Comparison of ENCODE assay signal across 29 cellular contexts in genomic region chr2:3248754-3249476, GRCh38.
"Had no signal": no experiment of that assay in that cellular context is flagged by ENCODE, and none has a peak within 500 bp of the region (broad histone marks: within the 10 kb centered on the region; RNA-seq: fewer than 3 reads in every experiment).

No MANE protein-coding gene starts in this region.

- H3K27me3 Mint-ChIP-seq: activated naive CD4-positive, alpha-beta T cell treated with anti-CD3 and anti-CD28 coated beads, Interleukin-2, amount 50 U/mL, for 24 hours had no signal

- DNase-seq: activated CD4-positive, alpha-beta T cell treated with anti-CD3 and anti-CD28 coated beads for 48 hours; activated CD4-positive, alpha-beta T cell treated with anti-CD3 and anti-CD28 coated beads, Interleukin-2, amount 50 U/mL, for 4 hours; activated CD4-positive, CD25-positive, alpha-beta regulatory T cell treated with anti-CD3 and anti-CD28 coated beads, Interleukin-2, amount 50 U/mL, for 72 hours; activated CD8-positive, alpha-beta memory T cell treated with anti-CD3 and anti-CD28 coated beads, Interleukin-2, amount 50 U/mL, for 48 hours; activated CD8-positive, alpha-beta T cell treated with anti-CD3 and anti-CD28 coated beads, Interleukin-2, amount 10 ng/mL, durations not matched to agents 7 days and 5 days; activated T-cell treated with anti-CD3 and anti-CD28 coated beads, Interleukin-2, amount 50 U/mL, for 1 hour; aorta; caudate nucleus; MV-4-11; NCI-H1092 treated with DMSO at 0.1 percent for 48 hours; NCI-H1417 treated with DMSO at 0.1 percent for 48 hours; NCI-H1694; NCI-H2029; NCI-H2107; NCI-H2171 treated with DMSO at 0.1 percent for 48 hours; NCI-H345; NCI-H510A; NCI-H526 treated with DMSO at 0.1 percent for 48 hours; NCI-H82; OCI-M1; RPMI8226; SJCRH30; SK-N-SH had no signal

- ATAC-seq: activated CD8-positive, alpha-beta T cell treated with anti-CD3 and anti-CD28 coated beads, Interleukin-2, amount 10 ng/mL, durations not matched to agents 7 days and 5 days; Panc1; Right ventricle myocardium inferior; WTC11 had no signal

- H3K9me3 ChIP-seq: SK-N-SH had no signal

- H3K36me3 ChIP-seq: breast epithelium had no signal

- H3K9ac ChIP-seq: SK-N-SH had no signal

- H3K27ac Mint-ChIP-seq: activated CD8-positive, alpha-beta T cell treated with anti-CD3 and anti-CD28 coated beads, Interleukin-2, amount 10 ng/mL, durations not matched to agents 7 days and 5 days; activated naive CD4-positive, alpha-beta T cell treated with anti-CD3 and anti-CD28 coated beads, Interleukin-2, amount 50 U/mL, for 24 hours; T-helper 1 cell treated with Interleukin-12 subunit alpha and Interleukin-12 subunit beta and Interleukin-4 antibody, amounts not matched to agents 30 μg/mL and 1 μg/mL, for 36 hours; WTC11 had no signal

- H3K9me3 Mint-ChIP-seq: activated naive CD4-positive, alpha-beta T cell treated with anti-CD3 and anti-CD28 coated beads, Interleukin-2, amount 50 U/mL, for 24 hours had no signal

- H3K4me3 ChIP-seq: breast epithelium, SJCRH30 had no signal

- H3K4me3 Mint-ChIP-seq: activated CD8-positive, alpha-beta T cell treated with anti-CD3 and anti-CD28 coated beads, Interleukin-2, amount 10 ng/mL, durations not matched to agents 7 days and 5 days; activated naive CD4-positive, alpha-beta T cell treated with anti-CD3 and anti-CD28 coated beads, Interleukin-2, amount 50 U/mL, for 24 hours; T-helper 1 cell treated with Interleukin-12 subunit alpha and Interleukin-12 subunit beta and Interleukin-4 antibody, amounts not matched to agents 30 μg/mL and 1 μg/mL, for 36 hours; WTC11 had no signal

- H3K27me3 ChIP-seq: breast epithelium, SJCRH30 had no signal

- H3K4me1 ChIP-seq: breast epithelium, SJCRH30 had no signal
